Comparison of ENCODE assay signal across 1 cellular context in the genomic region with DNA sequence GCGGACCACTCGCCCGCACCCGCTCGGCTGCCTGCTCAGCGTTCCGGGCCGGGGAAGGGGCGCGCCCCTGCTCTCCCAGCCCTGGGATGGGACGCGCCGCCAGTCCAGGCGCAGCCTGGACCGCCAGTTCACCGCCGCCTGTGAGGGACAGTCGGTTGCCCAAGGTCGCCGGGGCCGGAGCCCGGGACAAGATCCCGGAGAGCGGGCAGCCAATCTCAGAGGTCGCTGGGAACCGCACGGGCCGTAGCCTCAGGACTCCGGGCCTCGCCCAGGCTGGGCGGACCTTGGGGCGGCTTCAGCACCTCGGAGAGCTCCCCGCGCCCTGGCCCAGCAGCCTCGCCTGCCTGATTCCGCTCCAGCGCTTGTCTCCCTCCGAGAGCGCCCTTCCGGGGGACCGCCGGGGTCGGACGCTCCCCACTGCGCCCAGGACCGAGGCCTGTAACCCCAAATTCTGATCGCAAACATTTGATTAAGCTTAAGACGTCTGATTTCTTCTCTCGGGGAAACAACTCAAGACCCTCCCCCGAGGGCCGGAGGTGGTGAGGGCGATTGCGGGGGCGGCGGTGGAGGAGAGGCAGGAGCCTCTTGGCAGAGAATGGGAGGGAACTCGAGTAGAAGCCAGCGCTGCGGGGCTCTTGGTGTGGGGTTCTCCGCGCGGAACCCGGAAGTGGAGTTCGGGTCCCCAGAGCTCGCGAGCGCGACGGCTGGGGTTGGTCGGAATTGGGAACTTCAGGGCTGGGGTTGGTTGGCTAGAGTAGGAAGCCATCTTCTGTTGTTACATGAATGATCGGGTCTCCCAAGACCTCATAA.
TF ChIP-seq lines count a peak whose summit lies in the region.

No MANE protein-coding gene starts in this region.

TF ChIP-seq in HepG2, 621 proteins besides CTCF, POLR2A, EP300 and RAD21 (continued from another document and continues in another):
- TF ChIP-seq, protein P1, sequence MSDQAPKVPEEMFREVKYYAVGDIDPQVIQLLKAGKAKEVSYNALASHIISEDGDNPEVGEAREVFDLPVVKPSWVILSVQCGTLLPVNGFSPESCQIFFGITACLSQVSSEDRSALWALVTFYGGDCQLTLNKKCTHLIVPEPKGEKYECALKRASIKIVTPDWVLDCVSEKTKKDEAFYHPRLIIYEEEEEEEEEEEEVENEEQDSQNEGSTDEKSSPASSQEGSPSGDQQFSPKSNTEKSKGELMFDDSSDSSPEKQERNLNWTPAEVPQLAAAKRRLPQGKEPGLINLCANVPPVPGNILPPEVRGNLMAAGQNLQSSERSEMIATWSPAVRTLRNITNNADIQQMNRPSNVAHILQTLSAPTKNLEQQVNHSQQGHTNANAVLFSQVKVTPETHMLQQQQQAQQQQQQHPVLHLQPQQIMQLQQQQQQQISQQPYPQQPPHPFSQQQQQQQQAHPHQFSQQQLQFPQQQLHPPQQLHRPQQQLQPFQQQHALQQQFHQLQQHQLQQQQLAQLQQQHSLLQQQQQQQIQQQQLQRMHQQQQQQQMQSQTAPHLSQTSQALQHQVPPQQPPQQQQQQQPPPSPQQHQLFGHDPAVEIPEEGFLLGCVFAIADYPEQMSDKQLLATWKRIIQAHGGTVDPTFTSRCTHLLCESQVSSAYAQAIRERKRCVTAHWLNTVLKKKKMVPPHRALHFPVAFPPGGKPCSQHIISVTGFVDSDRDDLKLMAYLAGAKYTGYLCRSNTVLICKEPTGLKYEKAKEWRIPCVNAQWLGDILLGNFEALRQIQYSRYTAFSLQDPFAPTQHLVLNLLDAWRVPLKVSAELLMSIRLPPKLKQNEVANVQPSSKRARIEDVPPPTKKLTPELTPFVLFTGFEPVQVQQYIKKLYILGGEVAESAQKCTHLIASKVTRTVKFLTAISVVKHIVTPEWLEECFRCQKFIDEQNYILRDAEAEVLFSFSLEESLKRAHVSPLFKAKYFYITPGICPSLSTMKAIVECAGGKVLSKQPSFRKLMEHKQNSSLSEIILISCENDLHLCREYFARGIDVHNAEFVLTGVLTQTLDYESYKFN (CRISPR knock-in tag; conservative IDR thresholded peaks at IDR 0.05): peak; percentile 27; the same call in 1 of the 2 replicates
- TF ChIP-seq, protein P2, sequence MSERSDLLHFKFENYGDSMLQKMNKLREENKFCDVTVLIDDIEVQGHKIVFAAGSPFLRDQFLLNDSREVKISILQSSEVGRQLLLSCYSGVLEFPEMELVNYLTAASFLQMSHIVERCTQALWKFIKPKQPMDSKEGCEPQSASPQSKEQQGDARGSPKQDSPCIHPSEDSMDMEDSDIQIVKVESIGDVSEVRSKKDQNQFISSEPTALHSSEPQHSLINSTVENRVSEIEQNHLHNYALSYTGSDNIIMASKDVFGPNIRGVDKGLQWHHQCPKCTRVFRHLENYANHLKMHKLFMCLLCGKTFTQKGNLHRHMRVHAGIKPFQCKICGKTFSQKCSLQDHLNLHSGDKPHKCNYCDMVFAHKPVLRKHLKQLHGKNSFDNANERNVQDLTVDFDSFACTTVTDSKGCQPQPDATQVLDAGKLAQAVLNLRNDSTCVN (CRISPR knock-in tag; IDR thresholded peaks at IDR 0.05; ENCODE audit: borderline replicate concordance): peak; percentile 96
- TF ChIP-seq MAF1 (CRISPR knock-in tag; IDR thresholded peaks at IDR 0.05; ENCODE audit: borderline replicate concordance): peak; percentile 98
- TF ChIP-seq ZNF547 (CRISPR knock-in tag; IDR thresholded peaks at IDR 0.05): peak; percentile 98
- TF ChIP-seq SIN3B (IDR thresholded peaks at IDR 0.05; ENCODE audit: low read length): no peak
- TF ChIP-seq PRPF4 (IDR thresholded peaks at IDR 0.05; ENCODE audit: low read depth, low read length, poor library complexity, severe bottlenecking): no peak
- 0 out of 2 replicates have a peak, but pooled peaks have one; percentile 81 for TF ChIP-seq ZNF530 (CRISPR knock-in tag; IDR thresholded peaks at IDR 0.05; ENCODE audit: low read depth)
- TF ChIP-seq, protein P3, sequence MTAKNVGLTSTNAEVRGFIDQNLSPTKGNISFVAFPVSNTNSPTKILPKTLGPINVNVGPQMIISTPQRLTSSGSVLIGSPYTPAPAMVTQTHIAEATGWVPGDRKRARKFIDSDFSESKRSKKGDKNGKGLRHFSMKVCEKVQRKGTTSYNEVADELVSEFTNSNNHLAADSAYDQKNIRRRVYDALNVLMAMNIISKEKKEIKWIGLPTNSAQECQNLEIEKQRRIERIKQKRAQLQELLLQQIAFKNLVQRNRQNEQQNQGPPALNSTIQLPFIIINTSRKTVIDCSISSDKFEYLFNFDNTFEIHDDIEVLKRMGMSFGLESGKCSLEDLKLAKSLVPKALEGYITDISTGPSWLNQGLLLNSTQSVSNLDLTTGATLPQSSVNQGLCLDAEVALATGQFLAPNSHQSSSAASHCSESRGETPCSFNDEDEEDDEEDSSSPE (CRISPR knock-in tag; IDR thresholded peaks at IDR 0.05): peak; percentile 69; the same call in 1 of the 2 replicates
- no peak for TF ChIP-seq CENPX (CRISPR knock-in tag; IDR thresholded peaks at IDR 0.05)
- peak; percentile 66 for TF ChIP-seq ZNF143 (CRISPR knock-in tag; IDR thresholded peaks at IDR 0.05)
- TF ChIP-seq, protein P4, sequence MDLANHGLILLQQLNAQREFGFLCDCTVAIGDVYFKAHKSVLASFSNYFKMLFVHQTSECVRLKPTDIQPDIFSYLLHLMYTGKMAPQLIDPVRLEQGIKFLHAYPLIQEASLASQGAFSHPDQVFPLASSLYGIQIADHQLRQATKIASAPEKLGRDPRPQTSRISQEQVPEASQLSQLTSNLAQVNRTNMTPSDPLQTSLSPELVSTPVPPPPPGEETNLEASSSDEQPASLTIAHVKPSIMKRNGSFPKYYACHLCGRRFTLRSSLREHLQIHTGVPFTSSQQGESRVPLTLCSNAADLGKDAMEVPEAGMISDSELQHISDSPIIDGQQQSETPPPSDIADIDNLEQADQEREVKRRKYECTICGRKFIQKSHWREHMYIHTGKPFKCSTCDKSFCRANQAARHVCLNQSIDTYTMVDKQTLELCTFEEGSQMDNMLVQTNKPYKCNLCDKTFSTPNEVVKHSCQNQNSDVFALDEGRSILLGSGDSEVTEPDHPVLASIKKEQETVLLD (CRISPR knock-in tag; IDR thresholded peaks at IDR 0.05; ENCODE audit: low read depth): peak; percentile 65; the same call in 1 of the 2 replicates
- TF ChIP-seq SIX1 (CRISPR knock-in tag; IDR thresholded peaks at IDR 0.05; ENCODE audit: borderline replicate concordance): peak; percentile 62; the same call in 1 of the 2 replicates
- TF ChIP-seq TARDBP (CRISPR knock-in tag; IDR thresholded peaks at IDR 0.05): no peak
- TF ChIP-seq ZNF337 (CRISPR knock-in tag; IDR thresholded peaks at IDR 0.05; ENCODE audit: borderline replicate concordance, low read depth): peak; percentile 97; the same call in 1 of the 2 replicates
- TF ChIP-seq, protein P5, sequence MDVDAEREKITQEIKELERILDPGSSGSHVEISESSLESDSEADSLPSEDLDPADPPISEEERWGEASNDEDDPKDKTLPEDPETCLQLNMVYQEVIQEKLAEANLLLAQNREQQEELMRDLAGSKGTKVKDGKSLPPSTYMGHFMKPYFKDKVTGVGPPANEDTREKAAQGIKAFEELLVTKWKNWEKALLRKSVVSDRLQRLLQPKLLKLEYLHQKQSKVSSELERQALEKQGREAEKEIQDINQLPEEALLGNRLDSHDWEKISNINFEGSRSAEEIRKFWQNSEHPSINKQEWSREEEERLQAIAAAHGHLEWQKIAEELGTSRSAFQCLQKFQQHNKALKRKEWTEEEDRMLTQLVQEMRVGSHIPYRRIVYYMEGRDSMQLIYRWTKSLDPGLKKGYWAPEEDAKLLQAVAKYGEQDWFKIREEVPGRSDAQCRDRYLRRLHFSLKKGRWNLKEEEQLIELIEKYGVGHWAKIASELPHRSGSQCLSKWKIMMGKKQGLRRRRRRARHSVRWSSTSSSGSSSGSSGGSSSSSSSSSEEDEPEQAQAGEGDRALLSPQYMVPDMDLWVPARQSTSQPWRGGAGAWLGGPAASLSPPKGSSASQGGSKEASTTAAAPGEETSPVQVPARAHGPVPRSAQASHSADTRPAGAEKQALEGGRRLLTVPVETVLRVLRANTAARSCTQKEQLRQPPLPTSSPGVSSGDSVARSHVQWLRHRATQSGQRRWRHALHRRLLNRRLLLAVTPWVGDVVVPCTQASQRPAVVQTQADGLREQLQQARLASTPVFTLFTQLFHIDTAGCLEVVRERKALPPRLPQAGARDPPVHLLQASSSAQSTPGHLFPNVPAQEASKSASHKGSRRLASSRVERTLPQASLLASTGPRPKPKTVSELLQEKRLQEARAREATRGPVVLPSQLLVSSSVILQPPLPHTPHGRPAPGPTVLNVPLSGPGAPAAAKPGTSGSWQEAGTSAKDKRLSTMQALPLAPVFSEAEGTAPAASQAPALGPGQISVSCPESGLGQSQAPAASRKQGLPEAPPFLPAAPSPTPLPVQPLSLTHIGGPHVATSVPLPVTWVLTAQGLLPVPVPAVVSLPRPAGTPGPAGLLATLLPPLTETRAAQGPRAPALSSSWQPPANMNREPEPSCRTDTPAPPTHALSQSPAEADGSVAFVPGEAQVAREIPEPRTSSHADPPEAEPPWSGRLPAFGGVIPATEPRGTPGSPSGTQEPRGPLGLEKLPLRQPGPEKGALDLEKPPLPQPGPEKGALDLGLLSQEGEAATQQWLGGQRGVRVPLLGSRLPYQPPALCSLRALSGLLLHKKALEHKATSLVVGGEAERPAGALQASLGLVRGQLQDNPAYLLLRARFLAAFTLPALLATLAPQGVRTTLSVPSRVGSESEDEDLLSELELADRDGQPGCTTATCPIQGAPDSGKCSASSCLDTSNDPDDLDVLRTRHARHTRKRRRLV (CRISPR knock-in tag; IDR thresholded peaks at IDR 0.05): peak; percentile 96
- peak; percentile 80; the same call in 1 of the 2 replicates for TF ChIP-seq ZNF644 (CRISPR knock-in tag; IDR thresholded peaks at IDR 0.05; ENCODE audit: low read depth)
- peak; percentile 86; the same call in 1 of the 2 replicates for TF ChIP-seq ZNF782 (CRISPR knock-in tag; IDR thresholded peaks at IDR 0.05; ENCODE audit: borderline replicate concordance)
- TF ChIP-seq CBX2 (IDR thresholded peaks at IDR 0.05; ENCODE audit: low read depth, low read length): no peak
- peak; percentile 47; the same call in 1 of the 2 replicates for TF ChIP-seq CBX2 (CRISPR knock-in tag; IDR thresholded peaks at IDR 0.05; ENCODE audit: low read depth)
- TF ChIP-seq ZNF326 (CRISPR knock-in tag; IDR thresholded peaks at IDR 0.05; ENCODE audit: borderline replicate concordance): peak; percentile 54; the same call in 1 of the 2 replicates
- TF ChIP-seq, protein P6, sequence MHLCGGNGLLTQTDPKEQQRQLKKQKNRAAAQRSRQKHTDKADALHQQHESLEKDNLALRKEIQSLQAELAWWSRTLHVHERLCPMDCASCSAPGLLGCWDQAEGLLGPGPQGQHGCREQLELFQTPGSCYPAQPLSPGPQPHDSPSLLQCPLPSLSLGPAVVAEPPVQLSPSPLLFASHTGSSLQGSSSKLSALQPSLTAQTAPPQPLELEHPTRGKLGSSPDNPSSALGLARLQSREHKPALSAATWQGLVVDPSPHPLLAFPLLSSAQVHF (CRISPR knock-in tag; IDR thresholded peaks at IDR 0.05): peak; percentile 96
- peak; percentile 98 for TF ChIP-seq ZNF589 (CRISPR knock-in tag; conservative IDR thresholded peaks at IDR 0.05)
- TF ChIP-seq GTF3A (CRISPR knock-in tag; conservative IDR thresholded peaks at IDR 0.05): no peak
- TF ChIP-seq ZNF30 (CRISPR knock-in tag; IDR thresholded peaks at IDR 0.05): peak; percentile 95; the same call in 1 of the 2 replicates
- TF ChIP-seq SRF (IDR thresholded peaks at IDR 0.05; ENCODE audit: low read depth, low read length): no peak
- TF ChIP-seq, protein P7, sequence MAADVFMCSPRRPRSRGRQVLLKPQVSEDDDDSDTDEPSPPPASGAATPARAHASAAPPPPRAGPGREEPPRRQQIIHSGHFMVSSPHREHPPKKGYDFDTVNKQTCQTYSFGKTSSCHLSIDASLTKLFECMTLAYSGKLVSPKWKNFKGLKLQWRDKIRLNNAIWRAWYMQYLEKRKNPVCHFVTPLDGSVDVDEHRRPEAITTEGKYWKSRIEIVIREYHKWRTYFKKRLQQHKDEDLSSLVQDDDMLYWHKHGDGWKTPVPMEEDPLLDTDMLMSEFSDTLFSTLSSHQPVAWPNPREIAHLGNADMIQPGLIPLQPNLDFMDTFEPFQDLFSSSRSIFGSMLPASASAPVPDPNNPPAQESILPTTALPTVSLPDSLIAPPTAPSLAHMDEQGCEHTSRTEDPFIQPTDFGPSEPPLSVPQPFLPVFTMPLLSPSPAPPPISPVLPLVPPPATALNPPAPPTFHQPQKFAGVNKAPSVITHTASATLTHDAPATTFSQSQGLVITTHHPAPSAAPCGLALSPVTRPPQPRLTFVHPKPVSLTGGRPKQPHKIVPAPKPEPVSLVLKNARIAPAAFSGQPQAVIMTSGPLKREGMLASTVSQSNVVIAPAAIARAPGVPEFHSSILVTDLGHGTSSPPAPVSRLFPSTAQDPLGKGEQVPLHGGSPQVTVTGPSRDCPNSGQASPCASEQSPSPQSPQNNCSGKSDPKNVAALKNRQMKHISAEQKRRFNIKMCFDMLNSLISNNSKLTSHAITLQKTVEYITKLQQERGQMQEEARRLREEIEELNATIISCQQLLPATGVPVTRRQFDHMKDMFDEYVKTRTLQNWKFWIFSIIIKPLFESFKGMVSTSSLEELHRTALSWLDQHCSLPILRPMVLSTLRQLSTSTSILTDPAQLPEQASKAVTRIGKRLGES (CRISPR knock-in tag; IDR thresholded peaks at IDR 0.05; ENCODE audit: borderline replicate concordance): peak; percentile 97
- TF ChIP-seq ZBTB7A (CRISPR knock-in tag; IDR thresholded peaks at IDR 0.05): no peak; the same call in 1 of the 2 replicates
- peak; percentile 85 for TF ChIP-seq HIVEP1 (CRISPR knock-in tag; IDR thresholded peaks at IDR 0.05)
- TF ChIP-seq, protein P8, sequence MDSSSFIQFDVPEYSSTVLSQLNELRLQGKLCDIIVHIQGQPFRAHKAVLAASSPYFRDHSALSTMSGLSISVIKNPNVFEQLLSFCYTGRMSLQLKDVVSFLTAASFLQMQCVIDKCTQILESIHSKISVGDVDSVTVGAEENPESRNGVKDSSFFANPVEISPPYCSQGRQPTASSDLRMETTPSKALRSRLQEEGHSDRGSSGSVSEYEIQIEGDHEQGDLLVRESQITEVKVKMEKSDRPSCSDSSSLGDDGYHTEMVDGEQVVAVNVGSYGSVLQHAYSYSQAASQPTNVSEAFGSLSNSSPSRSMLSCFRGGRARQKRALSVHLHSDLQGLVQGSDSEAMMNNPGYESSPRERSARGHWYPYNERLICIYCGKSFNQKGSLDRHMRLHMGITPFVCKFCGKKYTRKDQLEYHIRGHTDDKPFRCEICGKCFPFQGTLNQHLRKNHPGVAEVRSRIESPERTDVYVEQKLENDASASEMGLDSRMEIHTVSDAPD (CRISPR knock-in tag; IDR thresholded peaks at IDR 0.05): no peak; the same call in 1 of the 2 replicates
- TF ChIP-seq FOSL1 (CRISPR knock-in tag; IDR thresholded peaks at IDR 0.05; ENCODE audit: borderline replicate concordance): peak; percentile 72; the same call in 1 of the 2 replicates
- peak; percentile 95; the same call in 1 of the 2 replicates for TF ChIP-seq ZBTB20 (CRISPR knock-in tag; IDR thresholded peaks at IDR 0.05; ENCODE audit: borderline replicate concordance, low read depth)
- TF ChIP-seq KDM1A (CRISPR knock-in tag; IDR thresholded peaks at IDR 0.05): 0 out of 2 replicates have a peak, but pooled peaks have one; percentile 49
- peak; percentile 89 for TF ChIP-seq ZNF839 (CRISPR knock-in tag; IDR thresholded peaks at IDR 0.05; ENCODE audit: borderline replicate concordance)
- TF ChIP-seq CAMTA2 (CRISPR knock-in tag; IDR thresholded peaks at IDR 0.05; ENCODE audit: borderline replicate concordance): peak; percentile 92; the same call in 1 of the 2 replicates
